In the genomic region with DNA sequence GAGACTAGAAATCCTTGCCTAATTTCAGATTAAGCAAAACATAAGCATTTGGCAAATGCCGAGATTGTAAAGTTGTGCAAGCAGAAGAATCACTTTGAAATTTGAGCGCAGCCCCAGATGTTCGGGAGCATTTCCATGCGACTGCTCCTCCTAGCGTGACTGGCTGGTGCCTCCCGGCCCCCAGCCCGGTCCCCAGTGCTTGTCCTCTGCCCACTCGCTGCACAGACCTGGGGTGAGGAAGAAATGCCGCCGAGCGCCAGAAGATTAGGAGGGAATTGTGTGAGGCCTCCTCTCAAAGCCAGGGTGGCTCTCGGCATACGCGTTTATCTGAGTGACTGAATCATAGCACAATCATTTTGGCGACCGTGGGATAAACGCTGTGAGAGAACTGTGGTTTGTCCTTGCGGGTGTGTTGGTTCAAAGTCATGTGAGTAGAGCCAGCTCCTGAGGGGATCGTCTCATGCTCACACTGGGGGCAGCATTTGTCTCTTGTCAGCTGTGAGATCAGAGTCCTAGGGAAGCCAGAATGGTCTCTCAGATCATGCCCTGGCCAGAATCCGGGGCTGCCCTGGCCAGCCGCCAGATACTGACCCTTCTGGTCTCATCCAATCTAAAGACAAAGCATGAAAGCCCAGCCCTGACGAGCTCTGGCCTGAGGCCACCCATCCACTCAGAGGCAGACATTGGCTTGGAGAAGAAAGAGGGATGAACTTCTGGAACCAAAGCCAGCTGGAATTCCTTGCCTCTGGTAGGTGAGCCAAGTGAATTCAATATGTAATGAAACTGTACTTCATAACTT, we compare ENCODE assay signal across 9 cellular contexts.
DNase-seq lines count a peak whose midpoint lies in the region; FAIRE-seq and TF ChIP-seq lines count a peak whose summit lies in the region.
"Had no signal": no experiment of that assay in that cellular context is flagged by ENCODE, and none has a peak within 500 bp of the region (broad histone marks: within the 10 kb centered on the region; RNA-seq: fewer than 3 reads in every experiment).

No MANE protein-coding gene starts in this region.

- TF ChIP-seq CTCF in astrocyte of the spinal cord (IDR thresholded peaks at IDR 0.05; ENCODE audit: low read depth, low read length) (peak; percentile 9), keratinocyte (optimal IDR thresholded peaks at IDR 0.05 in 1 of 3, IDR thresholded peaks at IDR 0.05 in 1 of 3, conservative IDR thresholded peaks at IDR 0.05 in 1 of 3; ENCODE audit: extremely low read depth in 1 of 3, insufficient read depth in 2 of 3, low read length in 3 of 3) (no peak), endothelial cell (IDR thresholded peaks at IDR 0.05; ENCODE audit: unreplicated experiment) (no peak)

- peaks cover 6% of the 10 kb centered on the region for H3K27me3 Mint-ChIP-seq in endothelial cell (ENCODE audit: unreplicated experiment)

- H3K36me3 ChIP-seq in GM23248 (ENCODE audit: low read depth) (no peaks in the 10 kb centered on the region), keratinocyte (ENCODE audit: control insufficient read depth in 2 of 2, extremely low read depth in 1 of 2, insufficient read depth in 2 of 2, low read length in 2 of 2) (no peaks in the 10 kb centered on the region)

- H3K9me3 ChIP-seq in GM23248 (ENCODE audit: low read depth) (no peaks in the 10 kb centered on the region), keratinocyte (ENCODE audit: control insufficient read depth, low read depth, low read length) (no peaks in the 10 kb centered on the region)

- WGBS in GM23248 (ENCODE audit: low coverage in 1 of 2, low lambda C conversion rate in 2 of 2, missing lambda C conversion rate in 2 of 2), 2 experiments: 1 to 2% methylated on average over 22 of the region's 22 CpGs

- no peaks in the 10 kb centered on the region for H3K9me2 ChIP-seq in GM23248 (ENCODE audit: insufficient read depth)

- peak overlapping the region; percentile 55 for H3K4me3 ChIP-seq in GM23248
- H3K4me3 ChIP-seq in astrocyte of the spinal cord (ENCODE audit: low read depth, low read length): no peak overlapping the region
- no peak overlapping the region for H3K4me3 ChIP-seq in keratinocyte (ENCODE audit: control insufficient read depth in 2 of 3, extremely low read depth in 1 of 3, insufficient read depth in 2 of 3, low read depth in 1 of 3, low read length in 3 of 3)
- H3K4me3 ChIP-seq in skin epidermis: no peak overlapping the region

- peaks cover 14% of the 10 kb centered on the region for H3K4me1 Mint-ChIP-seq in endothelial cell (ENCODE audit: unreplicated experiment)

- no peak overlapping the region for H3K27ac Mint-ChIP-seq in endothelial cell (ENCODE audit: unreplicated experiment)
- H3K27ac Mint-ChIP-seq: activated B cell treated with CpG ODN at 0.5 μM for 24 hours had no signal

- H3K4me1 ChIP-seq in GM23248 (ENCODE audit: insufficient read depth) (peaks cover 37% of the 10 kb centered on the region), keratinocyte (ENCODE audit: control insufficient read depth, extremely low read depth, insufficient read depth, low read length) (peaks cover 20% of the 10 kb centered on the region)

- dilution Hi-C loops in keratinocyte (cut with MboI; ENCODE audit: extremely low pct_ligation_motif_present, low sequenced_read_pairs): no loop called here

- H3K4me3 Mint-ChIP-seq in endothelial cell (ENCODE audit: unreplicated experiment): no peak overlapping the region
- H3K4me3 Mint-ChIP-seq: activated B cell treated with CpG ODN at 0.5 μM for 24 hours had no signal

- peaks cover 23% of the 10 kb centered on the region for H3F3A ChIP-seq in GM23248 (ENCODE audit: insufficient read depth)

- H3K27me3 ChIP-seq in GM23248 (replicated peaks; ENCODE audit: insufficient read depth) (no peaks in the 10 kb centered on the region), keratinocyte (ENCODE audit: control insufficient read depth, extremely low read depth, insufficient read depth, low read length) (peaks cover 47% of the 10 kb centered on the region)

- no peaks in the 10 kb centered on the region for H3K9me1 ChIP-seq in keratinocyte (ENCODE audit: control insufficient read depth, extremely low read depth, insufficient read depth, low read length)

- H3K36me3 Mint-ChIP-seq in endothelial cell (ENCODE audit: low read depth, unreplicated experiment): no peaks in the 10 kb centered on the region

- H4K20me1 ChIP-seq in GM23248 (ENCODE audit: insufficient read depth): no peaks in the 10 kb centered on the region
- no peaks in the 10 kb centered on the region for H4K20me1 ChIP-seq in keratinocyte (ENCODE audit: control insufficient read depth, extremely low read depth, insufficient read depth, low read length)

- H3K27ac ChIP-seq in GM23248: peak overlapping the region; percentile 91
- H3K27ac ChIP-seq in keratinocyte (ENCODE audit: control insufficient read depth, insufficient read depth, low read length): no peak overlapping the region
- H3K27ac ChIP-seq in skin epidermis: peak overlapping the region in 19 of 21 experiments; percentile 1 to 83 (median 55)

- no peaks in the 10 kb centered on the region for H3K9me3 Mint-ChIP-seq in endothelial cell (ENCODE audit: unreplicated experiment)
- H3K9me3 Mint-ChIP-seq: activated B cell treated with CpG ODN at 0.5 μM for 24 hours had no signal

- in situ Hi-C loops in GM23248 (cut with MboI): no loop called here
- in situ Hi-C loops in astrocyte of the spinal cord (cut with HindIII; ENCODE audit: low sequenced_read_pairs): no loop called here

- H3K79me2 ChIP-seq in GM23248 (ENCODE audit: insufficient read depth) (peaks cover 8% of the 10 kb centered on the region; the same call in 1 of the 2 replicates), keratinocyte (ENCODE audit: control insufficient read depth, insufficient read depth, low read length) (no peaks in the 10 kb centered on the region)

- H3K4me2 ChIP-seq in GM23248 (ENCODE audit: unreplicated experiment): peak overlapping the region; percentile 83
- H3K4me2 ChIP-seq in keratinocyte (ENCODE audit: control insufficient read depth, extremely low read depth, insufficient read depth, low read depth, low read length): peak overlapping the region; percentile 16

- no peak for FAIRE-seq in keratinocyte (lab: Jason Lieb, UNC)
- FAIRE-seq in RCC 7860 (lab: Jason Lieb, UNC): no peak

- H3K9ac ChIP-seq in GM23248 (peak overlapping the region; percentile 80), keratinocyte (ENCODE audit: control insufficient read depth, extremely low read depth, insufficient read depth, low read length) (no peak overlapping the region)

- H2AFZ ChIP-seq in GM23248: peak overlapping the region; percentile 66
- H2AFZ ChIP-seq in keratinocyte (ENCODE audit: control insufficient read depth, low read length): no peak overlapping the region

- DNase-seq in GM23248: peak; percentile 97
- peak; percentile 90 for DNase-seq in astrocyte of the spinal cord (ENCODE audit: low read depth, low spot score)
- no peak for DNase-seq in keratinocyte (ENCODE audit: low read depth, low spot score)
- no peak for DNase-seq in activated naive CD4-positive, alpha-beta T cell treated with Interleukin-2 at 50 U/mL for 16 hours
- no peak for DNase-seq in OCI-M1 (lab: John Stamatoyannopoulos, UW)
- no peak for DNase-seq in RCC 7860 (ENCODE audit: low spot score)
- DNase-seq in endothelial cell (ENCODE audit: low spot score): no peak
- DNase-seq: activated B cell treated with CpG ODN at 0.5 μM for 24 hours had no signal

Comparison
In these comparisons a context has a peak if more than half of its experiments do, and no peak if none do; other contexts are left out.
1. DNase-seq: peak in GM23248 (single experiment) and astrocyte of the spinal cord (single experiment); none in keratinocyte (single experiment), activated naive CD4-positive, alpha-beta T cell treated with Interleukin-2 at 50 U/mL for 16 hours (single experiment), OCI-M1 (single experiment), RCC 7860 (single experiment) and endothelial cell (single experiment).